In the genomic region with DNA sequence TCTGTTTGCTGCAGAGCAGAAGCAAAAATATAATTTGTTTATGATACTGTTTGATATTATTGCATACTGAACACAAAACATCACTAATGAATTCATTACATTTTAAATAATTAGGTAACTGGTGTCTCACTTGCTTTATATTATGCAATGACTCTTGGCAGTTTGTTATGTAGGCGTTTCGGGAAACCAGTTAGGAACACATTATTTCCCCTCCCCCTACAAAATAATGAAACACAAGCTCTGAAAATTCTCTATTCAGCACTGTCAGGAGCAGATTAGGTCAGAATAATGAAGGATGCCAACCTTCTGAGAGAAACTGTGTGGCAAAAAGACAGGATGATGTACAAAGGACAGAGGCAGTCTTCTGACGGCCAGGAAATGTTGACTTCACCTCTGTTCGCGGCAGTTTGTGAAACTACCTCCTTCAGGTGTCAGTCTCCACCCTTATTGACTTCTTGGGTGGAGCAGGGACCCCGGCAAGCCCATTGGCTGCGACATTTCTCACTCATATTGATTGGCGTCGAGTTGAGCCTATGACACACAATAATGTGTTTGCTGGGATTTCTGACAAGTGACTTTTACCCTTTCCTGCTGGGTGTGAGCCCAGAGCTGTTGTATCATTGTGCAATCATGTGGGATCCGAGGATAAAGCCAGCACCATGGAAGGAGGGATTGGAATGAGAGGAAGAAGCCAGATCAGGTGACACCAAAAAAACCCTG, we compare ENCODE assay signal across 8 cellular contexts. TPM values are rescaled to one million over a fixed set of nuclear protein-coding genes. Genes with fewer than 3 reads are reported as not detected.
DNase-seq lines count a peak whose midpoint lies in the region; ATAC-seq and TF ChIP-seq lines count a peak whose summit lies in the region.

No MANE protein-coding gene starts in this region.

- WGBS in trophoblast cell (ENCODE audit: extremely low coverage, insufficient coverage, insufficient read length) = no CpG with 5 or more reads among the region's 10 CpGs

- H4K8ac ChIP-seq in trophoblast cell (ENCODE audit: low read depth, low read length) = no peak overlapping the region

- H3K4me3 Mint-ChIP-seq in CD8-positive, alpha-beta T cell = no peak overlapping the region

- H3K36me3 ChIP-seq in trophoblast cell (ENCODE audit: control insufficient read depth in 1 of 2, insufficient read depth in 2 of 2, low read length in 2 of 2) = peaks cover 33 to 61% of the 10 kb centered on the region in 2 experiments
- H3K36me3 ChIP-seq in CD8-positive, alpha-beta T cell (ENCODE audit: insufficient read depth, low read length) = no peaks in the 10 kb centered on the region

- H3K27ac Mint-ChIP-seq in CD8-positive, alpha-beta T cell = no peak overlapping the region

- CTCF ChIA-PET in CD8-positive, alpha-beta T cell (lab: Charles Lee) = no interaction called here

- no peak overlapping the region for H3K14ac ChIP-seq in trophoblast cell (ENCODE audit: low read length)

- no peak overlapping the region for H2BK5ac ChIP-seq in trophoblast cell (ENCODE audit: low read depth, low read length, poor library complexity)

- intact Hi-C loops in Right ventricle myocardium inferior (cut with DNase I) (no loop called here), cardiac septum (cut with DNase I) (no loop called here)
- intact Hi-C loops in CD8-positive, alpha-beta T cell (cut with DNase I, micrococcal nuclease) = no loop called here

- H3K4ac ChIP-seq in trophoblast cell (ENCODE audit: low read depth, low read length) = no peak overlapping the region

- no peaks in the 10 kb centered on the region for H3K9me3 ChIP-seq in trophoblast cell (ENCODE audit: insufficient read depth, low read depth, low read length)
- H3K9me3 ChIP-seq in CD8-positive, alpha-beta T cell (ENCODE audit: low read length) = no peaks in the 10 kb centered on the region

- H3K36me3 Mint-ChIP-seq in CD8-positive, alpha-beta T cell = no peaks in the 10 kb centered on the region

- H2BK12ac ChIP-seq in trophoblast cell (ENCODE audit: low read length) = no peak overlapping the region

- no peak overlapping the region for H2AK5ac ChIP-seq in trophoblast cell (ENCODE audit: low read length)

- no peaks in the 10 kb centered on the region for H3K79me1 ChIP-seq in trophoblast cell (ENCODE audit: low read length)

- peak; percentile 56 for ATAC-seq in Right ventricle myocardium inferior
- ATAC-seq in CD8-positive, alpha-beta T cell = no peak

- no peak overlapping the region for H4K91ac ChIP-seq in trophoblast cell (ENCODE audit: low read depth, low read length)

- H3K9ac ChIP-seq in trophoblast cell (ENCODE audit: low read length) = no peak overlapping the region

- H2BK120ac ChIP-seq in trophoblast cell (ENCODE audit: insufficient read depth, low read length, poor library complexity) = no peak overlapping the region

- H3K4me3 ChIP-seq in fibroblast of villous mesenchyme (ENCODE audit: low read depth, low read length) (no peak overlapping the region), trophoblast cell (ENCODE audit: low read depth, low read length) (no peak overlapping the region)
- H3K4me3 ChIP-seq in CD8-positive, alpha-beta T cell (ENCODE audit: low read depth, low read length) = no peak overlapping the region

- H3K27me3 Mint-ChIP-seq in CD8-positive, alpha-beta T cell (ENCODE audit: low read depth) = peaks cover 7% of the 10 kb centered on the region

- no peak overlapping the region for H2AFZ ChIP-seq in trophoblast cell (ENCODE audit: insufficient read depth, low read length, poor library complexity)

- TF ChIP-seq CTCF in fibroblast of villous mesenchyme (IDR thresholded peaks at IDR 0.05; ENCODE audit: insufficient read depth, low read depth, low read length) = no peak
- TF ChIP-seq CTCF in CD8-positive, alpha-beta T cell (IDR thresholded peaks at IDR 0.05) = no peak

- no peaks in the 10 kb centered on the region for H3K9me3 Mint-ChIP-seq in CD8-positive, alpha-beta T cell

- H3K4me2 ChIP-seq in trophoblast cell (ENCODE audit: low read length) = no peak overlapping the region

- no peaks in the 10 kb centered on the region for H3K27me3 ChIP-seq in trophoblast cell (ENCODE audit: insufficient read depth, low read length)
- no peaks in the 10 kb centered on the region for H3K27me3 ChIP-seq in CD8-positive, alpha-beta T cell (ENCODE audit: insufficient read depth, low read length)

- no peak overlapping the region for H3K18ac ChIP-seq in trophoblast cell (ENCODE audit: low read length)

- POLR2A ChIA-PET in CD8-positive, alpha-beta T cell (lab: Charles Lee) = no interaction called here

- no peak overlapping the region for H3K23ac ChIP-seq in trophoblast cell (ENCODE audit: low read length)

- H3K4me1 Mint-ChIP-seq in CD8-positive, alpha-beta T cell (ENCODE audit: low read depth) = no peaks in the 10 kb centered on the region

- DNase-seq in Right ventricle myocardium inferior (ENCODE audit: missing footprints) = no peak
- DNase-seq in cardiac septum (ENCODE audit: low spot score) = no peak
- peak; percentile 16 for DNase-seq in T1000 (lab: John Stamatoyannopoulos, UW)
- peak; percentile 99 for DNase-seq in fibroblast of villous mesenchyme (ENCODE audit: low read depth)
- peak; percentile 43 to 61 for DNase-seq in trophoblast cell
- no peak for DNase-seq in SKM-1 treated with dmso at 0.1 percent for 144 hours (lab: John Stamatoyannopoulos, UW; ENCODE audit: unreplicated experiment)
- DNase-seq in CD8-positive, alpha-beta T cell = no peak
- DNase-seq in SHP77 treated with DMSO at 0.1 percent for 48 hours (lab: John Stamatoyannopoulos, UW) = no peak

- H4K12ac ChIP-seq in trophoblast cell (ENCODE audit: low read depth, low read length) = no peak overlapping the region

- H3K79me2 ChIP-seq in trophoblast cell (ENCODE audit: control insufficient read depth, insufficient read depth, low read length, poor library complexity) = peaks cover 4% of the 10 kb centered on the region

- H3K27ac ChIP-seq in trophoblast cell (ENCODE audit: low read depth, low read length) = no peak overlapping the region
- H3K27ac ChIP-seq in CD8-positive, alpha-beta T cell (ENCODE audit: low read depth, low read length) = no peak overlapping the region

- H3K4me1 ChIP-seq in trophoblast cell (ENCODE audit: control insufficient read depth in 1 of 2, insufficient read depth in 2 of 2, low read length in 2 of 2) = peaks cover 15 to 17% of the 10 kb centered on the region in 2 experiments
- no peaks in the 10 kb centered on the region for H3K4me1 ChIP-seq in CD8-positive, alpha-beta T cell (ENCODE audit: insufficient read depth, low read length)

RNA-seq across cellular contexts. Expression of a gene that starts 34.0 kb away (rescaled TPM):
- total RNA-seq in Right ventricle myocardium inferior (5.4 TPM), cardiac septum (5.1 TPM), fibroblast of villous mesenchyme (28.1 and 32.2 TPM in 2 replicates)
- polyA plus RNA-seq in trophoblast cell (2013) = 40.1 and 41.6 TPM in 2 replicates
- total RNA-seq in CD8-positive, alpha-beta T cell = under 1 TPM; 0.03 to 0.08 TPM

Comparison
In these comparisons a context has a peak if more than half of its experiments do, and no peak if none do; other contexts are left out.
1. DNase-seq: peak in T1000 (single experiment), fibroblast of villous mesenchyme (single experiment) and trophoblast cell (2 of 2); none in Right ventricle myocardium inferior (single experiment), cardiac septum (single experiment), SKM-1 treated with dmso at 0.1 percent for 144 hours (single experiment), CD8-positive, alpha-beta T cell (0 of 7) and SHP77 treated with DMSO at 0.1 percent for 48 hours (single experiment).